ENCODE assay signal across 1 cellular context in genomic region chr2:8609357-8609804, GRCh38.
A peak's percentile ranks its signal among the peaks of the same experiment; 100 is the strongest.
TF ChIP-seq lines count a peak whose summit lies in the region.

No MANE protein-coding gene starts in this region.

TF ChIP-seq in HepG2, 621 proteins besides CTCF, POLR2A, EP300 and RAD21 (continued from another document and continues in another):
- TF ChIP-seq CSRNP1 (CRISPR knock-in tag; IDR thresholded peaks at IDR 0.05): no peak
- TF ChIP-seq KLF12 (CRISPR knock-in tag; IDR thresholded peaks at IDR 0.05; ENCODE audit: borderline replicate concordance): peak; percentile 66; the same call in 1 of the 2 replicates
- no peak for TF ChIP-seq REL (CRISPR knock-in tag; conservative IDR thresholded peaks at IDR 0.05)
- peak; percentile 74 for TF ChIP-seq ATF1 (CRISPR knock-in tag; IDR thresholded peaks at IDR 0.05)
- TF ChIP-seq ZFP62 (CRISPR knock-in tag; IDR thresholded peaks at IDR 0.05): no peak
- peak; percentile 98 for TF ChIP-seq CBFB (CRISPR knock-in tag; IDR thresholded peaks at IDR 0.05)
- peak; percentile 93 for TF ChIP-seq KLF11 (CRISPR knock-in tag; IDR thresholded peaks at IDR 0.05)
- TF ChIP-seq ZFP37 (CRISPR knock-in tag; IDR thresholded peaks at IDR 0.05; ENCODE audit: borderline replicate concordance): peak; percentile 95
- TF ChIP-seq NR2F2 (IDR thresholded peaks at IDR 0.05; ENCODE audit: borderline replicate concordance, low read depth): peak; percentile 84
- TF ChIP-seq NAIF1 (CRISPR knock-in tag; IDR thresholded peaks at IDR 0.05; ENCODE audit: borderline replicate concordance): no peak
- peak; percentile 89 for TF ChIP-seq TGIF2 (CRISPR knock-in tag; IDR thresholded peaks at IDR 0.05)
- TF ChIP-seq ZNF878 (CRISPR knock-in tag; IDR thresholded peaks at IDR 0.05): peak; percentile 90; the same call in 1 of the 2 replicates
- TF ChIP-seq, protein P1, sequence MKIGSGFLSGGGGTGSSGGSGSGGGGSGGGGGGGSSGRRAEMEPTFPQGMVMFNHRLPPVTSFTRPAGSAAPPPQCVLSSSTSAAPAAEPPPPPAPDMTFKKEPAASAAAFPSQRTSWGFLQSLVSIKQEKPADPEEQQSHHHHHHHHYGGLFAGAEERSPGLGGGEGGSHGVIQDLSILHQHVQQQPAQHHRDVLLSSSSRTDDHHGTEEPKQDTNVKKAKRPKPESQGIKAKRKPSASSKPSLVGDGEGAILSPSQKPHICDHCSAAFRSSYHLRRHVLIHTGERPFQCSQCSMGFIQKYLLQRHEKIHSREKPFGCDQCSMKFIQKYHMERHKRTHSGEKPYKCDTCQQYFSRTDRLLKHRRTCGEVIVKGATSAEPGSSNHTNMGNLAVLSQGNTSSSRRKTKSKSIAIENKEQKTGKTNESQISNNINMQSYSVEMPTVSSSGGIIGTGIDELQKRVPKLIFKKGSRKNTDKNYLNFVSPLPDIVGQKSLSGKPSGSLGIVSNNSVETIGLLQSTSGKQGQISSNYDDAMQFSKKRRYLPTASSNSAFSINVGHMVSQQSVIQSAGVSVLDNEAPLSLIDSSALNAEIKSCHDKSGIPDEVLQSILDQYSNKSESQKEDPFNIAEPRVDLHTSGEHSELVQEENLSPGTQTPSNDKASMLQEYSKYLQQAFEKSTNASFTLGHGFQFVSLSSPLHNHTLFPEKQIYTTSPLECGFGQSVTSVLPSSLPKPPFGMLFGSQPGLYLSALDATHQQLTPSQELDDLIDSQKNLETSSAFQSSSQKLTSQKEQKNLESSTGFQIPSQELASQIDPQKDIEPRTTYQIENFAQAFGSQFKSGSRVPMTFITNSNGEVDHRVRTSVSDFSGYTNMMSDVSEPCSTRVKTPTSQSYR (CRISPR knock-in tag; IDR thresholded peaks at IDR 0.05; ENCODE audit: borderline replicate concordance): peak; percentile 93
- 0 out of 2 replicates have a peak, but pooled peaks have one; percentile 63 for TF ChIP-seq ARNT2 (CRISPR knock-in tag; IDR thresholded peaks at IDR 0.05; ENCODE audit: low read depth)
- no peak for TF ChIP-seq ZNF30 (CRISPR knock-in tag; IDR thresholded peaks at IDR 0.05)
- peak; percentile 91 for TF ChIP-seq HMG20B (CRISPR knock-in tag; conservative IDR thresholded peaks at IDR 0.05)
- TF ChIP-seq, protein P2, sequence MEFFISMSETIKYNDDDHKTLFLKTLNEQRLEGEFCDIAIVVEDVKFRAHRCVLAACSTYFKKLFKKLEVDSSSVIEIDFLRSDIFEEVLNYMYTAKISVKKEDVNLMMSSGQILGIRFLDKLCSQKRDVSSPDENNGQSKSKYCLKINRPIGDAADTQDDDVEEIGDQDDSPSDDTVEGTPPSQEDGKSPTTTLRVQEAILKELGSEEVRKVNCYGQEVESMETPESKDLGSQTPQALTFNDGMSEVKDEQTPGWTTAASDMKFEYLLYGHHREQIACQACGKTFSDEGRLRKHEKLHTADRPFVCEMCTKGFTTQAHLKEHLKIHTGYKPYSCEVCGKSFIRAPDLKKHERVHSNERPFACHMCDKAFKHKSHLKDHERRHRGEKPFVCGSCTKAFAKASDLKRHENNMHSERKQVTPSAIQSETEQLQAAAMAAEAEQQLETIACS (CRISPR knock-in tag; IDR thresholded peaks at IDR 0.05): no peak
- TF ChIP-seq KLF9 (CRISPR knock-in tag; IDR thresholded peaks at IDR 0.05; ENCODE audit: low read depth): 0 out of 2 replicates have a peak, but pooled peaks have one; percentile 77
- no peak for TF ChIP-seq RBM22 (optimal IDR thresholded peaks at IDR 0.05; ENCODE audit: low read length)
- no peak for TF ChIP-seq ZNF207 (IDR thresholded peaks at IDR 0.05; ENCODE audit: borderline replicate concordance)
- TF ChIP-seq IKZF4 (CRISPR knock-in tag; IDR thresholded peaks at IDR 0.05; ENCODE audit: borderline replicate concordance, low read depth, not compliant biosample characterization): peak; percentile 40
- peak; percentile 38 for TF ChIP-seq MAFF (IDR thresholded peaks at IDR 0.05; ENCODE audit: low read depth, low read length)
- TF ChIP-seq, protein P3, sequence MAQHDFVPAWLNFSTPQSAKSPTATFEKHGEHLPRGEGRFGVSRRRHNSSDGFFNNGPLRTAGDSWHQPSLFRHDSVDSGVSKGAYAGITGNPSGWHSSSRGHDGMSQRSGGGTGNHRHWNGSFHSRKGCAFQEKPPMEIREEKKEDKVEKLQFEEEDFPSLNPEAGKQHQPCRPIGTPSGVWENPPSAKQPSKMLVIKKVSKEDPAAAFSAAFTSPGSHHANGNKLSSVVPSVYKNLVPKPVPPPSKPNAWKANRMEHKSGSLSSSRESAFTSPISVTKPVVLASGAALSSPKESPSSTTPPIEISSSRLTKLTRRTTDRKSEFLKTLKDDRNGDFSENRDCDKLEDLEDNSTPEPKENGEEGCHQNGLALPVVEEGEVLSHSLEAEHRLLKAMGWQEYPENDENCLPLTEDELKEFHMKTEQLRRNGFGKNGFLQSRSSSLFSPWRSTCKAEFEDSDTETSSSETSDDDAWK (CRISPR knock-in tag; IDR thresholded peaks at IDR 0.05): no peak
- 0 out of 2 replicates have a peak, but pooled peaks have one; percentile 51 for TF ChIP-seq STAT5B (CRISPR knock-in tag; IDR thresholded peaks at IDR 0.05)
- no peak for TF ChIP-seq PCBP1 (IDR thresholded peaks at IDR 0.05; ENCODE audit: borderline replicate concordance, low read depth, low read length)
- TF ChIP-seq ZMYM4 (CRISPR knock-in tag; IDR thresholded peaks at IDR 0.05): peak; percentile 94
- TF ChIP-seq ZNF503 (CRISPR knock-in tag; IDR thresholded peaks at IDR 0.05): peak; percentile 94
- no peak for TF ChIP-seq HCFC1 (IDR thresholded peaks at IDR 0.05; ENCODE audit: low read depth, low read length)
- TF ChIP-seq KMT2A (CRISPR knock-in tag; IDR thresholded peaks at IDR 0.05): peak; percentile 56; the same call in 1 of the 2 replicates
- peak; percentile 99 for TF ChIP-seq SALL1 (CRISPR knock-in tag; IDR thresholded peaks at IDR 0.05)
- no peak for TF ChIP-seq GPN1 (CRISPR knock-in tag; IDR thresholded peaks at IDR 0.05; ENCODE audit: borderline replicate concordance)
- no peak for TF ChIP-seq THAP7 (CRISPR knock-in tag; IDR thresholded peaks at IDR 0.05)
- TF ChIP-seq GMEB2 (CRISPR knock-in tag; IDR thresholded peaks at IDR 0.05; ENCODE audit: low read depth): no peak; the same call in 1 of the 2 replicates
- TF ChIP-seq DNMT3B (CRISPR knock-in tag; conservative IDR thresholded peaks at IDR 0.05): peak; percentile 71; the same call in 1 of the 2 replicates
- TF ChIP-seq, protein P4, sequence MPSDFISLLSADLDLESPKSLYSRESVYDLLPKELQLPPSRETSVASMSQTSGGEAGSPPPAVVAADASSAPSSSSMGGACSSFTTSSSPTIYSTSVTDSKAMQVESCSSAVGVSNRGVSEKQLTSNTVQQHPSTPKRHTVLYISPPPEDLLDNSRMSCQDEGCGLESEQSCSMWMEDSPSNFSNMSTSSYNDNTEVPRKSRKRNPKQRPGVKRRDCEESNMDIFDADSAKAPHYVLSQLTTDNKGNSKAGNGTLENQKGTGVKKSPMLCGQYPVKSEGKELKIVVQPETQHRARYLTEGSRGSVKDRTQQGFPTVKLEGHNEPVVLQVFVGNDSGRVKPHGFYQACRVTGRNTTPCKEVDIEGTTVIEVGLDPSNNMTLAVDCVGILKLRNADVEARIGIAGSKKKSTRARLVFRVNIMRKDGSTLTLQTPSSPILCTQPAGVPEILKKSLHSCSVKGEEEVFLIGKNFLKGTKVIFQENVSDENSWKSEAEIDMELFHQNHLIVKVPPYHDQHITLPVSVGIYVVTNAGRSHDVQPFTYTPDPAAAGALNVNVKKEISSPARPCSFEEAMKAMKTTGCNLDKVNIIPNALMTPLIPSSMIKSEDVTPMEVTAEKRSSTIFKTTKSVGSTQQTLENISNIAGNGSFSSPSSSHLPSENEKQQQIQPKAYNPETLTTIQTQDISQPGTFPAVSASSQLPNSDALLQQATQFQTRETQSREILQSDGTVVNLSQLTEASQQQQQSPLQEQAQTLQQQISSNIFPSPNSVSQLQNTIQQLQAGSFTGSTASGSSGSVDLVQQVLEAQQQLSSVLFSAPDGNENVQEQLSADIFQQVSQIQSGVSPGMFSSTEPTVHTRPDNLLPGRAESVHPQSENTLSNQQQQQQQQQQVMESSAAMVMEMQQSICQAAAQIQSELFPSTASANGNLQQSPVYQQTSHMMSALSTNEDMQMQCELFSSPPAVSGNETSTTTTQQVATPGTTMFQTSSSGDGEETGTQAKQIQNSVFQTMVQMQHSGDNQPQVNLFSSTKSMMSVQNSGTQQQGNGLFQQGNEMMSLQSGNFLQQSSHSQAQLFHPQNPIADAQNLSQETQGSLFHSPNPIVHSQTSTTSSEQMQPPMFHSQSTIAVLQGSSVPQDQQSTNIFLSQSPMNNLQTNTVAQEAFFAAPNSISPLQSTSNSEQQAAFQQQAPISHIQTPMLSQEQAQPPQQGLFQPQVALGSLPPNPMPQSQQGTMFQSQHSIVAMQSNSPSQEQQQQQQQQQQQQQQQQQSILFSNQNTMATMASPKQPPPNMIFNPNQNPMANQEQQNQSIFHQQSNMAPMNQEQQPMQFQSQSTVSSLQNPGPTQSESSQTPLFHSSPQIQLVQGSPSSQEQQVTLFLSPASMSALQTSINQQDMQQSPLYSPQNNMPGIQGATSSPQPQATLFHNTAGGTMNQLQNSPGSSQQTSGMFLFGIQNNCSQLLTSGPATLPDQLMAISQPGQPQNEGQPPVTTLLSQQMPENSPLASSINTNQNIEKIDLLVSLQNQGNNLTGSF (CRISPR knock-in tag; IDR thresholded peaks at IDR 0.05): 0 out of 2 replicates have a peak, but pooled peaks have one; percentile 86
- TF ChIP-seq, protein P5, sequence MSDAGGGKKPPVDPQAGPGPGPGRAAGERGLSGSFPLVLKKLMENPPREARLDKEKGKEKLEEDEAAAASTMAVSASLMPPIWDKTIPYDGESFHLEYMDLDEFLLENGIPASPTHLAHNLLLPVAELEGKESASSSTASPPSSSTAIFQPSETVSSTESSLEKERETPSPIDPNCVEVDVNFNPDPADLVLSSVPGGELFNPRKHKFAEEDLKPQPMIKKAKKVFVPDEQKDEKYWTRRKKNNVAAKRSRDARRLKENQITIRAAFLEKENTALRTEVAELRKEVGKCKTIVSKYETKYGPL (CRISPR knock-in tag; IDR thresholded peaks at IDR 0.05): no peak
- TF ChIP-seq, protein P6, sequence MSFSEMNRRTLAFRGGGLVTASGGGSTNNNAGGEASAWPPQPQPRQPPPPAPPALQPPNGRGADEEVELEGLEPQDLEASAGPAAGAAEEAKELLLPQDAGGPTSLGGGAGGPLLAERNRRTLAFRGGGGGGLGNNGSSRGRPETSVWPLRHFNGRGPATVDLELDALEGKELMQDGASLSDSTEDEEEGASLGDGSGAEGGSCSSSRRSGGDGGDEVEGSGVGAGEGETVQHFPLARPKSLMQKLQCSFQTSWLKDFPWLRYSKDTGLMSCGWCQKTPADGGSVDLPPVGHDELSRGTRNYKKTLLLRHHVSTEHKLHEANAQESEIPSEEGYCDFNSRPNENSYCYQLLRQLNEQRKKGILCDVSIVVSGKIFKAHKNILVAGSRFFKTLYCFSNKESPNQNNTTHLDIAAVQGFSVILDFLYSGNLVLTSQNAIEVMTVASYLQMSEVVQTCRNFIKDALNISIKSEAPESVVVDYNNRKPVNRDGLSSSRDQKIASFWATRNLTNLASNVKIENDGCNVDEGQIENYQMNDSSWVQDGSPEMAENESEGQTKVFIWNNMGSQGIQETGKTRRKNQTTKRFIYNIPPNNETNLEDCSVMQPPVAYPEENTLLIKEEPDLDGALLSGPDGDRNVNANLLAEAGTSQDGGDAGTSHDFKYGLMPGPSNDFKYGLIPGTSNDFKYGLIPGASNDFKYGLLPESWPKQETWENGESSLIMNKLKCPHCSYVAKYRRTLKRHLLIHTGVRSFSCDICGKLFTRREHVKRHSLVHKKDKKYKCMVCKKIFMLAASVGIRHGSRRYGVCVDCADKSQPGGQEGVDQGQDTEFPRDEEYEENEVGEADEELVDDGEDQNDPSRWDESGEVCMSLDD (CRISPR knock-in tag; IDR thresholded peaks at IDR 0.05; ENCODE audit: borderline replicate concordance): peak; percentile 83
- peak; percentile 95 for TF ChIP-seq TFAP4 (IDR thresholded peaks at IDR 0.05; ENCODE audit: borderline replicate concordance, low read depth)
